ENCODE assay signal across 1 cellular context in the genomic region with DNA sequence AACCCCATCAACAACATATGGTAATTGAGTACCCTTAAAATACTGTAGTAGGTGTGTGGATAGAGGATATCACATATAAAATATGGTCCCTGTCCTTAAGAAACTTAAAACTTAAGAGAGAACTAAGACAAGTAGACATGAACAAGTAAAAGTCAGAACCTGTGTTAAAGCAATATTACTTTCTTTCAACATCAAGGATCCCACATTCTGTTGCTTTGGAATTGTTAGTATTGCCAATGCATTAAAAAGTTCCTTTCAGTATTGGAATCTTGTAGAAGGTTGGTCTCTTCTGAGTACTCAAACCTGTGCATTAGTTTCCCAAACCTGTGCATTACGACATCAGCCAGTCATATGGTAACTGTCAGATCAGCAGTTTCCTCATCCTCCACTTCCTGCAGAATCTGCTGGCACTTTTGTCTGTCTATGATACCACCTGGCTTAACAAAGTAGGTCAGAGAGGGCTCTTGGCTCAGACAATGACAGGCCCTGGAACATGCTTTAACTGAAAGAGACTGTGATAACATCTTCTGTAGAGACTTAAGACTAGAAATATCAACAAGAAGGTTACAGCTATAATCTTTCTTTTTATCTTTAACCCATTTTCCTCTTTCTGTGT.
TF ChIP-seq lines count a peak whose summit lies in the region.

No MANE protein-coding gene starts in this region.

TF ChIP-seq in WTC11, 78 proteins besides CTCF, POLR2A, EP300 and RAD21 (continued from another document):
- no peak for TF ChIP-seq USF2 (CRISPR knock-in tag; IDR thresholded peaks at IDR 0.05)
